8 cellular contexts compared by ENCODE assay signal in genomic region chr7:7257899-7258692, GRCh38.
DNase-seq lines count a peak whose midpoint lies in the region; ATAC-seq and TF ChIP-seq lines count a peak whose summit lies in the region.

No MANE protein-coding gene starts in this region.

- TF ChIP-seq CTCF in OCI-LY1 (IDR thresholded peaks at IDR 0.05; ENCODE audit: low read length): no peak
- no peak for TF ChIP-seq CTCF in mucosa of descending colon (IDR thresholded peaks at IDR 0.05)

- ATAC-seq in HG02840 (IDR thresholded peaks at IDR 0.05; ENCODE audit: low FRiP score, unreplicated experiment): peak; percentile 80
- peak; percentile 55 for ATAC-seq in mucosa of descending colon

- peak overlapping the region; percentile 72 for H3K4me3 Mint-ChIP-seq in activated CD4-positive, alpha-beta T cell treated with anti-CD3 and anti-CD28 coated beads, Interleukin-2, amount 10 ng/mL, durations not matched to agents 24 days and 14 days

- H3K27ac ChIP-seq in OCI-LY1 (ENCODE audit: low read depth, low read length, poor library complexity, severe bottlenecking): peak overlapping the region; percentile 99

- H3K9me3 ChIP-seq in OCI-LY1 (ENCODE audit: low read length) (no peaks in the 10 kb centered on the region), mucosa of descending colon (peaks cover 3% of the 10 kb centered on the region)

- H3K27me3 ChIP-seq in OCI-LY1 (ENCODE audit: insufficient read depth, low read length): no peaks in the 10 kb centered on the region

- peak overlapping the region; percentile 67 for H3K4me2 ChIP-seq in OCI-LY1 (ENCODE audit: low read length)

- H3K4me3 ChIP-seq in OCI-LY1 (ENCODE audit: low read depth, low read length, poor library complexity, severe bottlenecking) (peak overlapping the region; percentile 32), mucosa of descending colon (no peak overlapping the region)

- intact Hi-C loops in activated CD4-positive, alpha-beta T cell treated with anti-CD3 and anti-CD28 coated beads, Interleukin-2, amount 10 ng/mL, durations not matched to agents 24 days and 14 days (cut with micrococcal nuclease): loop anchor here (1.0 to 5.0 kb wide), 3 partner anchors 76 to 381 kb away; partner anchors contain the start of gene C1GALT1
- intact Hi-C loops in mucosa of descending colon (cut with DNase I, micrococcal nuclease) (no loop called here), posterior vena cava (cut with DNase I) (no loop called here)

- H3K27ac Mint-ChIP-seq in activated CD4-positive, alpha-beta T cell treated with anti-CD3 and anti-CD28 coated beads, Interleukin-2, amount 10 ng/mL, durations not matched to agents 24 days and 14 days: peak overlapping the region; percentile 83

- peaks cover 20% of the 10 kb centered on the region for H3K36me3 ChIP-seq in OCI-LY1 (ENCODE audit: insufficient read depth, low read length)
- H3K36me3 ChIP-seq in mucosa of descending colon (ENCODE audit: low read depth): no peaks in the 10 kb centered on the region

- no peak overlapping the region for H2AFZ ChIP-seq in OCI-LY1 (ENCODE audit: low read length)

- H3K4me1 Mint-ChIP-seq in activated CD4-positive, alpha-beta T cell treated with anti-CD3 and anti-CD28 coated beads, Interleukin-2, amount 10 ng/mL, durations not matched to agents 24 days and 14 days: peaks cover 31% of the 10 kb centered on the region

- DNase-seq in activated CD4-positive, alpha-beta T cell treated with anti-CD3 and anti-CD28 coated beads, Interleukin-2, amount 10 ng/mL, durations not matched to agents 24 days and 14 days: peak; percentile 67
- no peak for DNase-seq in activated CD4-positive, alpha-beta T cell treated with anti-CD3 and anti-CD28 coated beads for 48 hours
- DNase-seq in mucosa of descending colon: no peak
- no peak for DNase-seq in NCI-H2029 treated with DMSO at 0.1 percent for 48 hours (lab: John Stamatoyannopoulos, UW)
- no peak for DNase-seq in mucosa of gallbladder (ENCODE audit: low spot score)
- DNase-seq in posterior vena cava (ENCODE audit: low spot score): no peak

- H3K4me1 ChIP-seq in OCI-LY1 (ENCODE audit: insufficient read depth, low read length, severe bottlenecking): peaks cover 68% of the 10 kb centered on the region
- H3K4me1 ChIP-seq in mucosa of descending colon (ENCODE audit: low read depth): peaks cover 2% of the 10 kb centered on the region

- no peaks in the 10 kb centered on the region for H3K27me3 Mint-ChIP-seq in activated CD4-positive, alpha-beta T cell treated with anti-CD3 and anti-CD28 coated beads, Interleukin-2, amount 10 ng/mL, durations not matched to agents 24 days and 14 days

- H3K9me2 ChIP-seq in OCI-LY1 (ENCODE audit: low read depth, low read length): no peaks in the 10 kb centered on the region

- H3K9ac ChIP-seq in OCI-LY1 (ENCODE audit: low read length): peak overlapping the region; percentile 70

- peaks cover 12% of the 10 kb centered on the region for H3K9me3 Mint-ChIP-seq in activated CD4-positive, alpha-beta T cell treated with anti-CD3 and anti-CD28 coated beads, Interleukin-2, amount 10 ng/mL, durations not matched to agents 24 days and 14 days

- H3K79me2 ChIP-seq in OCI-LY1 (ENCODE audit: insufficient read depth, low read length): no peaks in the 10 kb centered on the region

- peaks cover 28% of the 10 kb centered on the region for H3K36me3 Mint-ChIP-seq in activated CD4-positive, alpha-beta T cell treated with anti-CD3 and anti-CD28 coated beads, Interleukin-2, amount 10 ng/mL, durations not matched to agents 24 days and 14 days (ENCODE audit: low read depth)

- peaks cover 11% of the 10 kb centered on the region; the same call in 1 of the 2 replicates for H3F3A ChIP-seq in OCI-LY1 (ENCODE audit: insufficient read depth, low read length)

- H4K20me1 ChIP-seq in OCI-LY1 (ENCODE audit: insufficient read depth, low read length): no peaks in the 10 kb centered on the region
